In the genomic region with DNA sequence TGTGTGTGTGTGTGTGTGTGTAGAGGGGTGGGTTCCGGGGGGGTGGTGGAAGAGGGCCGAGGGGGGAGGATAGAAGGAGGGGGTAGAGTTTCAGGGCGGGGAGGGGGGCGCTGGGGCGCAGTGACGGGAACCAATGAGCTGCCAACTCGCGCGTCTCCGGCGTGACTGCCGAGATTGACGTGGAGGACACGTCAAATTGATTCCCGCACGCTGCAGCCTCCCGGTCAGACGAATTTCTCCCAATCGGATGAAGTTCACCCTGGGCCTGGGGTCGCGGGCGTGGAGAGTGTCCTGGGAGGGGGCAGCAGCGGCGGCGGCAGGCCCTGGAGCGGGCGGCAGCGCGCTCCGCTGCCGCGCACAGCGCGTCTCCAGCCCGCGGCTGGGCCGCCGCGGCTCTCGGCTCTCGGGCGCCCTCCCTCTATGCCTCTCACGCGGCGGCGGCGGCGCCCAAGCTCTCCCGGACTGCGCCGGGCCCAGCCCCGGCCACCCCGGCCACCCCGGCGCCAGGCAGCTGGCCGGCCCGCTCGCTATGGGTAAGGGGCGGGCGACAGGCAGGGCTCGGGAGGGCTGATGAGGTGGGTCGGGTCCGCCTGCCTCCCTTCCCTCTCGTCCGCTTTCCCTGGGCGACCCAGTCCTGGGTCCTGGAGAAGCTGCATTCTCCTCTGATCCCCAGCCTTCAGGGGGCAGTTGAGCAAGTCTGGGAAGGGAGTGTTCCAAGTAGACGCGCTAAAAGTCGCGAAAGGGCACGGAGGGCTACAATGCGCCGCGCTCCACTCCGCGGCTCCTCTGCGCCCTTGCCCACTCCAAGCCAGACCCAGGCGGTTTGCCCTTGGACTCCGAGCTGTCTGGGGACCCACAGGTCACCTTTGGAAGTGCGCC, we compare ENCODE assay signal across 18 cellular contexts. TPM values are rescaled to one million over a fixed set of nuclear protein-coding genes. Genes with fewer than 3 reads are reported as not detected.
A peak's percentile ranks its signal among the peaks of the same experiment; 100 is the strongest.
DNase-seq lines count a peak whose midpoint lies in the region; ATAC-seq and TF ChIP-seq lines count a peak whose summit lies in the region.
"Had no signal": no experiment of that assay in that cellular context is flagged by ENCODE, and none has a peak within 500 bp of the region (broad histone marks: within the 10 kb centered on the region; RNA-seq: fewer than 3 reads in every experiment).

A gene (plus strand): TSS at position 199 of the 879 bp plus-strand sequence. CDS start 49 bp downstream, at position 248.

- H3K9me2 ChIP-seq in OCI-LY7 (ENCODE audit: insufficient read depth, low read length) = no peaks in the 10 kb centered on the region

- H3K27me3 ChIP-seq in left ventricle myocardium inferior (ENCODE audit: low read depth) (peaks cover 98% of the 10 kb centered on the region), aorta (ENCODE audit: control insufficient read depth in 1 of 2, insufficient read depth in 2 of 2, low read length in 1 of 2) (peaks cover 0 to 2% of the 10 kb centered on the region in 2 donors)

- TF ChIP-seq CTCF in left ventricle myocardium inferior (IDR thresholded peaks at IDR 0.05; ENCODE audit: borderline replicate concordance) (no peak), OCI-LY7 (conservative IDR thresholded peaks at IDR 0.05; ENCODE audit: low read length) (no peak)

- H3K4me2 ChIP-seq in OCI-LY7 (ENCODE audit: low read length) = no peak within 1 kb of the TSS
- H3K4me2 ChIP-seq: BLaER1 had no signal

- H3K27me3 Mint-ChIP-seq in activated naive CD8-positive, alpha-beta T cell treated with anti-CD3 and anti-CD28 coated beads, Interleukin-2, amount 50 U/mL, for 24 hours = peaks cover 81% of the 10 kb centered on the region

- no peak for DNase-seq in left ventricle myocardium inferior
- no peak for DNase-seq in Right ventricle myocardium superior
- DNase-seq in activated naive CD8-positive, alpha-beta T cell treated with anti-CD3 and anti-CD28 coated beads, Interleukin-2, amount 50 U/mL, for 24 hours = no peak
- peak; percentile 28 to 39 for DNase-seq in lung microvascular endothelial cell (ENCODE audit: low read depth in 2 of 2)
- no peak for DNase-seq in aorta
- no peak for DNase-seq in OCI-LY7 (ENCODE audit: low spot score)
- DNase-seq in DMS79 treated with DMSO at 0.1 percent for 48 hours (lab: John Stamatoyannopoulos, UW) = no peak
- DNase-seq: activated effector memory CD4-positive, alpha-beta T cell treated with Interleukin-2 at 50 U/mL for 16 hours; colonic mucosa; foreskin melanocyte; NCI-H1694 treated with DMSO at 0.1 percent for 48 hours; stimulated activated CD4-positive, alpha-beta T cell treated with anti-CD3 and anti-CD28 coated beads, Interleukin-12 subunit alpha, Interleukin-12 subunit beta, amount 100 ng/mL, for 4 hours had no signal

- H3K4me1 ChIP-seq in left ventricle myocardium inferior (peaks cover 32% of the 10 kb centered on the region), aorta (ENCODE audit: control insufficient read depth in 1 of 2, insufficient read depth in 2 of 2, low read length in 2 of 2) (no peaks in the 10 kb centered on the region), OCI-LY7 (ENCODE audit: insufficient read depth, low read length, poor library complexity, severe bottlenecking) (no peaks in the 10 kb centered on the region)
- H3K4me1 ChIP-seq: BLaER1, colonic mucosa had no signal

- no peak within 1 kb of the TSS for H3K4me3 Mint-ChIP-seq in activated naive CD8-positive, alpha-beta T cell treated with anti-CD3 and anti-CD28 coated beads, Interleukin-2, amount 50 U/mL, for 24 hours
- H3K4me3 Mint-ChIP-seq: memory B cell had no signal

- no peaks in the 10 kb centered on the region for H3K9me3 Mint-ChIP-seq in activated naive CD8-positive, alpha-beta T cell treated with anti-CD3 and anti-CD28 coated beads, Interleukin-2, amount 50 U/mL, for 24 hours

- H3K36me3 ChIP-seq in left ventricle myocardium inferior (no peaks in the 10 kb centered on the region), aorta (ENCODE audit: control insufficient read depth in 1 of 2, insufficient read depth in 2 of 2, low read length in 1 of 2) (no peaks in the 10 kb centered on the region), OCI-LY7 (ENCODE audit: insufficient read depth, low read length) (no peaks in the 10 kb centered on the region)
- H3K36me3 ChIP-seq: BLaER1, colonic mucosa had no signal

- BruUV-seq in OCI-LY7 (replicated peaks; lab: Mats Ljungman, UMichigan) = no TSS peak

- ATAC-seq in Right ventricle myocardium superior (ENCODE audit: poor library complexity) (no peak), aorta (ENCODE audit: low FRiP score) (peak; percentile 28), GM19328 (IDR thresholded peaks at IDR 0.05; ENCODE audit: unreplicated experiment) (no peak)
- peak; percentile 20 for ATAC-seq in activated naive CD8-positive, alpha-beta T cell treated with anti-CD3 and anti-CD28 coated beads, Interleukin-2, amount 50 U/mL, for 24 hours
- ATAC-seq: activated CD4-positive, CD25-positive, alpha-beta regulatory T cell treated with anti-CD3 and anti-CD28 coated beads, Interleukin-2, amount 50 U/mL, for 24 hours had no signal

- H3K9me3 ChIP-seq in left ventricle myocardium inferior (replicated peaks) (no peaks in the 10 kb centered on the region), aorta (ENCODE audit: control insufficient read depth, low read length) (no peaks in the 10 kb centered on the region), OCI-LY7 (ENCODE audit: low read length) (no peaks in the 10 kb centered on the region)
- H3K9me3 ChIP-seq: colonic mucosa had no signal

- no peaks in the 10 kb centered on the region for H3K36me3 Mint-ChIP-seq in activated naive CD8-positive, alpha-beta T cell treated with anti-CD3 and anti-CD28 coated beads, Interleukin-2, amount 50 U/mL, for 24 hours (ENCODE audit: low read depth)

- peak within 1 kb of the TSS; percentile 46 for H3K4me3 ChIP-seq in left ventricle myocardium inferior
- no peak within 1 kb of the TSS for H3K4me3 ChIP-seq in aorta (ENCODE audit: low read length in 2 of 2)
- no peak within 1 kb of the TSS for H3K4me3 ChIP-seq in OCI-LY7 (ENCODE audit: low read depth, low read length, poor library complexity, severe bottlenecking)
- H3K4me3 ChIP-seq: BLaER1, colonic mucosa had no signal

- POLR2A ChIA-PET in OCI-LY7 (lab: Charles Lee) = no interaction called here

- no peaks in the 10 kb centered on the region for H3K4me1 Mint-ChIP-seq in activated naive CD8-positive, alpha-beta T cell treated with anti-CD3 and anti-CD28 coated beads, Interleukin-2, amount 50 U/mL, for 24 hours

- H3K27ac ChIP-seq in left ventricle myocardium inferior (replicated peaks) (no peak within 1 kb of the TSS), aorta (ENCODE audit: low read depth in 1 of 2, low read length in 2 of 2) (no peak within 1 kb of the TSS), OCI-LY7 (ENCODE audit: low read depth, low read length, poor library complexity, severe bottlenecking) (no peak within 1 kb of the TSS)
- H3K27ac ChIP-seq: BLaER1, colonic mucosa, HL-60, RWPE1 had no signal

- H2AFZ ChIP-seq in OCI-LY7 (ENCODE audit: low read length) = no peak within 1 kb of the TSS

- intact Hi-C loops in left ventricle myocardium inferior (cut with micrococcal nuclease) (no loop called here), Right ventricle myocardium superior (cut with DNase I) (no loop called here), aorta (cut with DNase I) (no loop called here), OCI-LY7 (cut with micrococcal nuclease; ENCODE audit: unreplicated experiment) (no loop called here)

- 1 to 3% methylated on average over 42 to 80 of the region's 80 CpGs for WGBS in aorta, 2 donors

- no peaks in the 10 kb centered on the region for H3K79me2 ChIP-seq in OCI-LY7 (ENCODE audit: insufficient read depth, low read depth, low read length)

- CTCF ChIA-PET in OCI-LY7 (lab: Charles Lee; ENCODE audit: unreplicated experiment) = no interaction called here

- H3K27ac Mint-ChIP-seq in activated naive CD8-positive, alpha-beta T cell treated with anti-CD3 and anti-CD28 coated beads, Interleukin-2, amount 50 U/mL, for 24 hours = no peak within 1 kb of the TSS
- H3K27ac Mint-ChIP-seq: memory B cell had no signal

- H4K20me1 ChIP-seq in OCI-LY7 (ENCODE audit: insufficient read depth, low read length) = no peaks in the 10 kb centered on the region
- H4K20me1 ChIP-seq: BLaER1 had no signal

RNA-seq across cellular contexts. Expression of the gene that starts here (rescaled TPM):
- not detected for total RNA-seq in left ventricle myocardium inferior
- total RNA-seq in Right ventricle myocardium superior = not detected
- total RNA-seq in lung microvascular endothelial cell = not detected in 2 replicates
- total RNA-seq in aorta = not detected
- not detected for polyA plus RNA-seq in aorta
- not detected in 2 replicates for total RNA-seq in OCI-LY7 (2014; rRNA removed; shearing (Covaris generic))
- not detected in 2 replicates for total RNA-seq in OCI-LY7 (2022)
- total RNA-seq: colonic mucosa had no signal

Comparison
In these comparisons a context has a peak if more than half of its experiments do, and no peak if none do; other contexts are left out.
1. Peak in DNase-seq in lung microvascular endothelial cell; RNA of the gene not detected or under 1 TPM.
2. Peak in ATAC-seq in aorta; RNA of the gene not detected or under 1 TPM.